14 cellular contexts compared by ENCODE assay signal in genomic region chr5:83265318-83265717, GRCh38.
DNase-seq lines count a peak whose midpoint lies in the region; ATAC-seq, FAIRE-seq and TF ChIP-seq lines count a peak whose summit lies in the region.
"Had no signal": no experiment of that assay in that cellular context is flagged by ENCODE, and none has a peak within 500 bp of the region (broad histone marks: within the 10 kb centered on the region; RNA-seq: fewer than 3 reads in every experiment).

No MANE protein-coding gene starts in this region.

- H3K27me3 Mint-ChIP-seq in CD8-positive, alpha-beta memory T cell, result no peaks in the 10 kb centered on the region
- H3K27me3 Mint-ChIP-seq in activated CD4-positive, alpha-beta T cell treated with anti-CD3 and anti-CD28 coated beads, Interleukin-2, amount 10 ng/mL, durations not matched to agents 7 days and 5 days, result no peaks in the 10 kb centered on the region

- H3K9me3 ChIP-seq in SJCRH30 (replicated peaks) (no peaks in the 10 kb centered on the region), kidney (ENCODE audit: control insufficient read depth in 1 of 2, low read length in 2 of 2) (no peaks in the 10 kb centered on the region)
- no peaks in the 10 kb centered on the region for H3K9me3 ChIP-seq in CD8-positive, alpha-beta memory T cell (ENCODE audit: low read length)
- H3K9me3 ChIP-seq: BLaER1, HAP-1 had no signal

- POLR2A ChIA-PET in CD8-positive, alpha-beta memory T cell (lab: Charles Lee), result no interaction called here
- POLR2A ChIA-PET in activated CD4-positive, alpha-beta T cell treated with anti-CD3 and anti-CD28 coated beads, Interleukin-2, amount 10 ng/mL, durations not matched to agents 7 days and 5 days (lab: Charles Lee), result no interaction called here

- H3K4me1 ChIP-seq in SJCRH30, result 0 out of 2 replicates have a peak, but pooled peaks cover 6% of the 10 kb centered on the region
- no peaks in the 10 kb centered on the region for H3K4me1 ChIP-seq in kidney (ENCODE audit: control insufficient read depth in 1 of 2, insufficient read depth in 1 of 2, low read depth in 1 of 2, low read length in 2 of 2)
- H3K4me1 ChIP-seq in CD8-positive, alpha-beta memory T cell (ENCODE audit: insufficient read depth, low read length), result no peaks in the 10 kb centered on the region
- H3K4me1 ChIP-seq: BLaER1, HAP-1 had no signal

- H3K9ac ChIP-seq in kidney (ENCODE audit: low read length in 2 of 2), result no peak overlapping the region
- H3K9ac ChIP-seq: BLaER1 had no signal

- H3K4me1 Mint-ChIP-seq in CD8-positive, alpha-beta memory T cell, result no peaks in the 10 kb centered on the region
- H3K4me1 Mint-ChIP-seq in activated CD4-positive, alpha-beta T cell treated with anti-CD3 and anti-CD28 coated beads, Interleukin-2, amount 10 ng/mL, durations not matched to agents 7 days and 5 days, result no peaks in the 10 kb centered on the region

- no peak overlapping the region for H3K27ac Mint-ChIP-seq in CD8-positive, alpha-beta memory T cell
- no peak overlapping the region for H3K27ac Mint-ChIP-seq in activated CD4-positive, alpha-beta T cell treated with anti-CD3 and anti-CD28 coated beads, Interleukin-2, amount 10 ng/mL, durations not matched to agents 7 days and 5 days

- no peak for ATAC-seq in GM21619 (IDR thresholded peaks at IDR 0.05; ENCODE audit: unreplicated experiment)

- no peaks in the 10 kb centered on the region for H3K27me3 ChIP-seq in SJCRH30
- H3K27me3 ChIP-seq in CD8-positive, alpha-beta memory T cell (ENCODE audit: insufficient read depth, low read length, poor library complexity, severe bottlenecking), result no peaks in the 10 kb centered on the region
- H3K27me3 ChIP-seq: BLaER1 had no signal

- H3K27ac ChIP-seq in SJCRH30, result no peak overlapping the region
- H3K27ac ChIP-seq in kidney (ENCODE audit: low read depth in 2 of 2, low read length in 2 of 2), result no peak overlapping the region
- H3K27ac ChIP-seq in CD8-positive, alpha-beta memory T cell (ENCODE audit: low read depth, low read length), result no peak overlapping the region
- H3K27ac ChIP-seq: BLaER1 had no signal

- peak; percentile 52 for FAIRE-seq in kidney (lab: Jason Lieb, UNC)

- H3K4me3 Mint-ChIP-seq in CD8-positive, alpha-beta memory T cell, result no peak overlapping the region
- no peak overlapping the region for H3K4me3 Mint-ChIP-seq in activated CD4-positive, alpha-beta T cell treated with anti-CD3 and anti-CD28 coated beads, Interleukin-2, amount 10 ng/mL, durations not matched to agents 7 days and 5 days

- intact Hi-C loops in kidney (cut with DNase I), result no loop called here

- DNase-seq in DMS53 (lab: John Stamatoyannopoulos, UW), result peak; percentile 79
- DNase-seq in NCI-H1417 (lab: John Stamatoyannopoulos, UW), result peak; percentile 53 to 95 (median 66)
- peak; percentile 20 to 39 for DNase-seq in SJCRH30
- no peak for DNase-seq in kidney
- DNase-seq in CD8-positive, alpha-beta memory T cell, result no peak
- DNase-seq in activated CD4-positive, alpha-beta T cell treated with anti-CD3 and anti-CD28 coated beads, Interleukin-2, amount 10 ng/mL, durations not matched to agents 7 days and 5 days, result no peak
- no peak for DNase-seq in MV-4-11 (lab: John Stamatoyannopoulos, UW)
- DNase-seq: activated CD4-positive, CD25-positive, alpha-beta regulatory T cell treated with anti-CD3 and anti-CD28 coated beads, Interleukin-2, amount 50 U/mL, for 72 hours; cortex of kidney; mesendoderm; stimulated activated CD4-positive, alpha-beta T cell treated with anti-CD3 and anti-CD28 coated beads, Interleukin-4, amount 100 ng/mL, for 24 hours had no signal

- no peak overlapping the region for H3K4me3 ChIP-seq in SJCRH30
- no peak overlapping the region for H3K4me3 ChIP-seq in kidney (ENCODE audit: low read length in 2 of 2)
- no peak overlapping the region for H3K4me3 ChIP-seq in CD8-positive, alpha-beta memory T cell (ENCODE audit: low read length)
- H3K4me3 ChIP-seq: BLaER1, HAP-1 had no signal

- no peaks in the 10 kb centered on the region for H3K36me3 ChIP-seq in SJCRH30
- H3K36me3 ChIP-seq in kidney (ENCODE audit: control insufficient read depth in 1 of 2, insufficient read depth in 2 of 2, low read length in 2 of 2), result no peaks in the 10 kb centered on the region
- no peaks in the 10 kb centered on the region for H3K36me3 ChIP-seq in CD8-positive, alpha-beta memory T cell (ENCODE audit: insufficient read depth, low read length)
- H3K36me3 ChIP-seq: BLaER1, HAP-1 had no signal

- peaks cover 0 to 4% (median 0%) of the 10 kb centered on the region in 5 donors for H3K9me3 Mint-ChIP-seq in CD8-positive, alpha-beta memory T cell
- no peaks in the 10 kb centered on the region for H3K9me3 Mint-ChIP-seq in activated CD4-positive, alpha-beta T cell treated with anti-CD3 and anti-CD28 coated beads, Interleukin-2, amount 10 ng/mL, durations not matched to agents 7 days and 5 days

- TF ChIP-seq CTCF in kidney (IDR thresholded peaks at IDR 0.05; ENCODE audit: borderline replicate concordance, extremely low read depth, insufficient read depth), result no peak

- H3K36me3 Mint-ChIP-seq in CD8-positive, alpha-beta memory T cell, result peaks cover 0 to 9% (median 1%) of the 10 kb centered on the region in 3 donors
- no peaks in the 10 kb centered on the region for H3K36me3 Mint-ChIP-seq in activated CD4-positive, alpha-beta T cell treated with anti-CD3 and anti-CD28 coated beads, Interleukin-2, amount 10 ng/mL, durations not matched to agents 7 days and 5 days (ENCODE audit: low read depth)

- CTCF ChIA-PET in CD8-positive, alpha-beta memory T cell (lab: Charles Lee), result no interaction called here
- CTCF ChIA-PET in activated CD4-positive, alpha-beta T cell treated with anti-CD3 and anti-CD28 coated beads, Interleukin-2, amount 10 ng/mL, durations not matched to agents 7 days and 5 days (lab: Charles Lee), result no interaction called here

Comparison
In these comparisons a context has a peak if more than half of its experiments do, and no peak if none do; other contexts are left out.
1. DNase-seq: peak in DMS53 (single experiment), NCI-H1417 (3 of 3) and SJCRH30 (2 of 2); none in kidney (single experiment), CD8-positive, alpha-beta memory T cell (0 of 5), activated CD4-positive, alpha-beta T cell treated with anti-CD3 and anti-CD28 coated beads, Interleukin-2, amount 10 ng/mL, durations not matched to agents 7 days and 5 days (single experiment) and MV-4-11 (single experiment).